In the genomic region with DNA sequence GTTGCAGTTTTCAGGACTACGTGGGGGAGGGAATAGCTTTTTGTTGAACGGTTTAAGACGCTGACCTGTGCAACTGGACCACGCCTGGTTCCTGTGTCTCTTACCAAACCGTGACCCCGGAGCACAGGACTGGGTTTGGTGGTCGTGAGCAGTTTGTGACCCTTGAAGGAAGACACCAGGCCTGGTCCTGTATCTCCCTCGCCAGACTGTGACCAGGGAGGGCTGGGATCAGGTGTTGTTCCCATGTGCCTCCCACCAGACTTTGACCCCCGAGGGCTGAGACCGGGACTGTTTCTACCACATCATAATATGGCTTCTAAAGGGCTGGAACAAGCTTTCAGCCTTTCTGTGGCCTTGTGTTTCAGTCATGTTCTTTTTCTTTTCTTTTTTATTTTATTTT, we compare ENCODE assay signal across 8 cellular contexts. TPM values are rescaled to one million over a fixed set of nuclear protein-coding genes. Genes with fewer than 3 reads are reported as not detected.
A peak's percentile ranks its signal among the peaks of the same experiment; 100 is the strongest.
DNase-seq lines count a peak whose midpoint lies in the region; ATAC-seq, FAIRE-seq and TF ChIP-seq lines count a peak whose summit lies in the region.

No MANE protein-coding gene starts in this region.

- intact Hi-C loops in right cardiac atrium (cut with DNase I) = no loop called here

- H3K27ac ChIP-seq in right cardiac atrium (ENCODE audit: low read length) (peak overlapping the region; percentile 89), skeletal muscle tissue (ENCODE audit: low read depth, low read length) (no peak overlapping the region)

- ATAC-seq in WTC11 = no peak
- ATAC-seq in right cardiac atrium = peak in 1 of 2 donors; percentile 13
- ATAC-seq in GM18909 (IDR thresholded peaks at IDR 0.05; ENCODE audit: poor library complexity, unreplicated experiment) = no peak

- H3K9ac ChIP-seq in skeletal muscle tissue (ENCODE audit: low read depth in 1 of 3, low read length in 3 of 3) = peak overlapping the region; percentile 4 to 77 (median 76)

- in situ Hi-C loops in HAP-1 (cut with MboI; ENCODE audit: low sequenced_read_pairs) = no loop called here

- H3K4me3 Mint-ChIP-seq in WTC11 = peak overlapping the region; percentile 82

- H3K36me3 Mint-ChIP-seq in WTC11 = peaks cover 15% of the 10 kb centered on the region

- H3K4me3 ChIP-seq in HAP-1 (peak overlapping the region; percentile 65), right cardiac atrium (ENCODE audit: low read length) (peak overlapping the region; percentile 82), skeletal muscle tissue (ENCODE audit: low read length in 3 of 3) (peak overlapping the region; percentile 55 to 82 (median 79))

- POLR2A ChIA-PET in WTC11 (lab: Charles Lee) = interaction anchor here (0.6 to 1.3 kb wide), 2 partner anchors 54 to 701 kb away, joined by 4 to 9 read pairs; no protein-coding TSS in a partner anchor

- peaks cover 13% of the 10 kb centered on the region for H3K4me1 ChIP-seq in HAP-1
- peaks cover 2% of the 10 kb centered on the region for H3K4me1 ChIP-seq in right cardiac atrium (ENCODE audit: control insufficient read depth, insufficient read depth, low read length)
- H3K4me1 ChIP-seq in skeletal muscle tissue (ENCODE audit: control insufficient read depth in 3 of 3, insufficient read depth in 3 of 3, low read length in 3 of 3) = peaks cover 3 to 5% (median 4%) of the 10 kb centered on the region in 3 donors

- no peaks in the 10 kb centered on the region for H3K9me3 ChIP-seq in HAP-1
- no peaks in the 10 kb centered on the region for H3K9me3 ChIP-seq in right cardiac atrium (ENCODE audit: control insufficient read depth, low read length)
- H3K9me3 ChIP-seq in skeletal muscle tissue (ENCODE audit: control insufficient read depth in 3 of 3, low read length in 3 of 3) = peaks cover 0 to 2% (median 0%) of the 10 kb centered on the region in 3 donors

- H3K4me1 Mint-ChIP-seq in WTC11 = peaks cover 11% of the 10 kb centered on the region

- H3K9me3 Mint-ChIP-seq in WTC11 = no peaks in the 10 kb centered on the region

- DNase-seq in HAP-1 (ENCODE audit: low spot score in 2 of 2) (peak in 1 of 2 experiments; percentile 25), WTC11 (ENCODE audit: low spot score) (no peak), right cardiac atrium (no peak), AML-193 (lab: John Stamatoyannopoulos, UW) (no peak), LoVo (ENCODE audit: low spot score) (no peak), RCC 7860 (ENCODE audit: low spot score) (no peak)

- TF ChIP-seq CTCF in WTC11 (IDR thresholded peaks at IDR 0.05) = no peak

- CTCF ChIA-PET in WTC11 (lab: Charles Lee) = interaction anchor here (0.6 to 1.2 kb wide), 4 partner anchors 18 to 1024 kb away, joined by 3 to 4 read pairs (median 4); no protein-coding TSS in a partner anchor

- H3K27me3 ChIP-seq in HAP-1 (ENCODE audit: low read depth) (no peaks in the 10 kb centered on the region), right cardiac atrium (ENCODE audit: control insufficient read depth, insufficient read depth) (no peaks in the 10 kb centered on the region), skeletal muscle tissue (ENCODE audit: control insufficient read depth in 3 of 3, insufficient read depth in 3 of 3, low read length in 3 of 3) (no peaks in the 10 kb centered on the region)

- H3K27ac Mint-ChIP-seq in WTC11 = peak overlapping the region; percentile 53

- H3K27me3 Mint-ChIP-seq in WTC11 (ENCODE audit: low read depth) = no peaks in the 10 kb centered on the region

- peaks cover 45% of the 10 kb centered on the region for H3K36me3 ChIP-seq in HAP-1 (replicated peaks)
- H3K36me3 ChIP-seq in skeletal muscle tissue (ENCODE audit: control insufficient read depth in 3 of 3, insufficient read depth in 3 of 3, low read length in 3 of 3) = peaks cover 0 to 3% (median 2%) of the 10 kb centered on the region in 3 donors

- FAIRE-seq in RCC 7860 (lab: Jason Lieb, UNC) = no peak

- WGBS in right cardiac atrium = 5% methylated on average over 10 of the region's 10 CpGs

TF ChIP-seq in WTC11, 78 proteins besides CTCF, POLR2A, EP300 and RAD21:
- TF ChIP-seq ETV6 (CRISPR knock-in tag; IDR thresholded peaks at IDR 0.05) (no peak), MXD4 (CRISPR knock-in tag; IDR thresholded peaks at IDR 0.05; ENCODE audit: borderline replicate concordance) (no peak), ZNF219 (CRISPR knock-in tag; IDR thresholded peaks at IDR 0.05; ENCODE audit: borderline replicate concordance) (no peak), FOXK1 (CRISPR knock-in tag; IDR thresholded peaks at IDR 0.05) (no peak), CREB1 (CRISPR knock-in tag; IDR thresholded peaks at IDR 0.05) (no peak), MYBL2 (CRISPR knock-in tag; IDR thresholded peaks at IDR 0.05) (no peak), ATF3 (CRISPR knock-in tag; conservative IDR thresholded peaks at IDR 0.05) (no peak), IRF2 (CRISPR knock-in tag; IDR thresholded peaks at IDR 0.05; ENCODE audit: borderline replicate concordance, low read depth) (no peak), E2F5 (CRISPR knock-in tag; IDR thresholded peaks at IDR 0.05) (no peak), ELF4 (CRISPR knock-in tag; IDR thresholded peaks at IDR 0.05; ENCODE audit: low read depth) (no peak), ERG (CRISPR knock-in tag; IDR thresholded peaks at IDR 0.05) (no peak), AFF4 (CRISPR knock-in tag; IDR thresholded peaks at IDR 0.05; ENCODE audit: borderline replicate concordance) (no peak), ZNF416 (CRISPR knock-in tag; IDR thresholded peaks at IDR 0.05) (no peak)

RNA-seq across cellular contexts. Expression of gene EBP, which starts 0.7 kb away (rescaled TPM):
- total RNA-seq in WTC11 (2021) = 129 to 145 TPM (median 138 TPM) in 3 replicates
- 10 to 100 TPM; 74.8 to 93.4 (median 83.0) TPM for total RNA-seq in right cardiac atrium
- polyA plus RNA-seq in right cardiac atrium = 118 TPM
- total RNA-seq in skeletal muscle tissue = 21.4 TPM

RNA-seq across cellular contexts. Expression of gene PORCN, which starts 13.5 kb away (rescaled TPM):
- total RNA-seq in WTC11 (2021) (16.4 to 19.7 TPM (median 16.9 TPM) in 3 replicates), right cardiac atrium (10 to 100 TPM; 16.1 to 22.3 (median 19.8) TPM), skeletal muscle tissue (1.0 TPM)
- polyA plus RNA-seq in right cardiac atrium = 14.0 TPM

RNA-seq across cellular contexts. Expression of gene TBC1D25, which starts 17.2 kb away (rescaled TPM):
- total RNA-seq in WTC11 (2021) (7.5 to 10.2 TPM (median 9.9 TPM) in 3 replicates), right cardiac atrium (10 to 100 TPM; 16.9 to 22.4 (median 18.5) TPM), skeletal muscle tissue (2.1 TPM)
- 8.0 TPM for polyA plus RNA-seq in right cardiac atrium

RNA-seq across cellular contexts. Expression of gene FTSJ1, which starts 46.3 kb away (rescaled TPM):
- total RNA-seq in WTC11 (2021) = 50.2 to 54.5 TPM (median 53.9 TPM) in 3 replicates
- total RNA-seq in right cardiac atrium = 10 to 100 TPM; 19.9 to 25.5 (median 21.8) TPM
- polyA plus RNA-seq in right cardiac atrium = 20.0 TPM
- 20.9 TPM for total RNA-seq in skeletal muscle tissue

RNA-seq across cellular contexts. Expression of gene RBM3, which starts 52.0 kb away (rescaled TPM):
- total RNA-seq in WTC11 (2021) = 97.7 to 148 TPM (median 99.6 TPM) in 3 replicates
- 100 to 1,000 TPM; 100 to 221 (median 129) TPM for total RNA-seq in right cardiac atrium
- polyA plus RNA-seq in right cardiac atrium = 71.4 TPM
- total RNA-seq in skeletal muscle tissue = 196 TPM
